ENCODE assay signal across 17 cellular contexts in genomic region chr9:114671605-114672004, GRCh38. TPM values are rescaled to one million over a fixed set of nuclear protein-coding genes. Genes with fewer than 3 reads are reported as not detected.
DNase-seq lines count a peak whose midpoint lies in the region; ATAC-seq and TF ChIP-seq lines count a peak whose summit lies in the region.
"Had no signal": no experiment of that assay in that cellular context is flagged by ENCODE, and none has a peak within 500 bp of the region (broad histone marks: within the 10 kb centered on the region; RNA-seq: fewer than 3 reads in every experiment).

No MANE protein-coding gene starts in this region.

- ATAC-seq in left lobe of liver (peak; percentile 57), HG02885 (IDR thresholded peaks at IDR 0.05; ENCODE audit: poor library complexity, unreplicated experiment) (no peak), heart right ventricle (no peak), aorta (ENCODE audit: low FRiP score) (no peak)
- ATAC-seq: HCT116 had no signal

- H3K27me3 ChIP-seq in heart right ventricle (peaks cover 0 to 24% (median 17%) of the 10 kb centered on the region in 7 donors), aorta (ENCODE audit: control insufficient read depth in 1 of 2, insufficient read depth in 2 of 2, low read length in 1 of 2) (no peaks in the 10 kb centered on the region)

- no peak overlapping the region for H3K4me3 ChIP-seq in heart right ventricle
- no peak overlapping the region for H3K4me3 ChIP-seq in aorta (ENCODE audit: low read length in 2 of 2)

- WGBS in heart right ventricle, 2 donors, result 33 to 34% methylated on average over 1 of the region's 1 CpG
- 0 to 4% methylated on average over 1 of the region's 1 CpG for WGBS in aorta, 2 donors

- peaks cover 0 to 5% (median 0%) of the 10 kb centered on the region in 11 donors for H3K9me3 ChIP-seq in heart right ventricle
- no peaks in the 10 kb centered on the region for H3K9me3 ChIP-seq in aorta (ENCODE audit: control insufficient read depth, low read length)
- H3K9me3 ChIP-seq: Caco-2 had no signal

- H3K36me3 ChIP-seq in heart right ventricle, result no peaks in the 10 kb centered on the region
- H3K36me3 ChIP-seq in aorta (ENCODE audit: control insufficient read depth in 1 of 2, insufficient read depth in 2 of 2, low read length in 1 of 2), result no peaks in the 10 kb centered on the region

- DNase-seq in DMS53 (lab: John Stamatoyannopoulos, UW), result peak; percentile 20
- peak; percentile 21 for DNase-seq in M059J (ENCODE audit: low read depth)
- DNase-seq in NCI-H774 (lab: John Stamatoyannopoulos, UW), result peak; percentile 1
- DNase-seq in left lobe of liver (ENCODE audit: low spot score), result no peak
- no peak for DNase-seq in heart right ventricle
- DNase-seq in aorta, result no peak
- DNase-seq in stimulated activated CD4-positive, alpha-beta T cell treated with anti-CD3 and anti-CD28 coated beads, Interleukin-4, amount 100 ng/mL, for 4 hours, result no peak
- DNase-seq: Caco-2, DND-41, GDM1, NCI-H1048, NCI-H1694 had no signal

- intact Hi-C loops in heart right ventricle (cut with DNase I), result loop anchor here in 2 of 10 donors (10.0 kb wide), 2 partner anchors 233 to 853 kb away; no protein-coding TSS in a partner anchor
- intact Hi-C loops in aorta (cut with DNase I), result loop anchor here in 1 of 2 donors (5.0 kb wide), 1 partner anchor 341 kb away; no protein-coding TSS in a partner anchor

- H3K4me1 ChIP-seq in heart right ventricle, result no peaks in the 10 kb centered on the region
- H3K4me1 ChIP-seq in aorta (ENCODE audit: control insufficient read depth in 1 of 2, insufficient read depth in 2 of 2, low read length in 2 of 2), result no peaks in the 10 kb centered on the region
- H3K4me1 ChIP-seq: Caco-2 had no signal

- H3K27ac ChIP-seq in heart right ventricle (no peak overlapping the region), aorta (ENCODE audit: low read depth in 1 of 2, low read length in 2 of 2) (no peak overlapping the region)
- H3K27ac ChIP-seq: HL-60 had no signal

- no peak for TF ChIP-seq CTCF in heart right ventricle (IDR thresholded peaks at IDR 0.05)

RNA-seq across cellular contexts. Expression of gene TEX48, which starts 10.4 kb away (rescaled TPM):
- not detected in 2 replicates for total RNA-seq in M059J (2014; rRNA removed; shearing (Covaris generic))
- total RNA-seq in left lobe of liver (not detected), heart right ventricle (not detected), aorta (not detected)
- polyA plus RNA-seq in heart right ventricle (not detected), aorta (not detected)
- total RNA-seq: A673, Caco-2, RPMI7951 had no signal

RNA-seq across cellular contexts. Expression of gene TEX53, which starts 14.0 kb away (rescaled TPM):
- not detected in 2 replicates for total RNA-seq in M059J (2014; rRNA removed; shearing (Covaris generic))
- total RNA-seq in left lobe of liver (not detected), heart right ventricle (not detected), aorta (not detected)
- polyA plus RNA-seq in heart right ventricle (not detected), aorta (not detected)
- total RNA-seq: A673, Caco-2, RPMI7951 had no signal

Comparison
In these comparisons a context has a peak if more than half of its experiments do, and no peak if none do; other contexts are left out.
1. DNase-seq: peak in DMS53 (single experiment), M059J (single experiment) and NCI-H774 (single experiment); none in left lobe of liver (single experiment), heart right ventricle (0 of 2), aorta (0 of 2) and stimulated activated CD4-positive, alpha-beta T cell treated with anti-CD3 and anti-CD28 coated beads, Interleukin-4, amount 100 ng/mL, for 4 hours (0 of 2).